ENCODE assay signal across 1 cellular context in the genomic region with DNA sequence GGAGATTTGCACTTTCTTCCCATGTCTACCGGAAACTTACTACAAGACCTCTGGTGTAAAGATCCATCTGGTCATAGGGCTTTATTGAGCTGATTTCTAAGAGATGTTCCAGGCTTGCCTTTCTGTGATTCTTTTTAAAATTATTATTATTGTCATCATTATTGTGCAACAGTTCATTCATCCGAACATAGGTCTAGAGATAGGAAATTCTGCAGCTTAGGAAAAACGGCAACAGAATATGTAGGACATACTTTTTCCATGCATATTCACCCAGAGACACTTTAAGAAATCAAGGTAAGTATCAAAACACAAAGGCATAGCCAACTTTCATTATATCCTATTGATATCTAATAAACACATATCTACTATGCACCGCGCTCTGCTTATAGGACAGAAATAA.
TF ChIP-seq lines count a peak whose summit lies in the region.

No MANE protein-coding gene starts in this region.

TF ChIP-seq in K562, 482 proteins besides CTCF, POLR2A, EP300 and RAD21 (continued from another document):
- TF ChIP-seq, protein P1, sequence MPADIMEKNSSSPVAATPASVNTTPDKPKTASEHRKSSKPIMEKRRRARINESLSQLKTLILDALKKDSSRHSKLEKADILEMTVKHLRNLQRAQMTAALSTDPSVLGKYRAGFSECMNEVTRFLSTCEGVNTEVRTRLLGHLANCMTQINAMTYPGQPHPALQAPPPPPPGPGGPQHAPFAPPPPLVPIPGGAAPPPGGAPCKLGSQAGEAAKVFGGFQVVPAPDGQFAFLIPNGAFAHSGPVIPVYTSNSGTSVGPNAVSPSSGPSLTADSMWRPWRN (IDR thresholded peaks at IDR 0.05; ENCODE audit: low read depth), result no peak
